8 cellular contexts compared by ENCODE assay signal in the genomic region with DNA sequence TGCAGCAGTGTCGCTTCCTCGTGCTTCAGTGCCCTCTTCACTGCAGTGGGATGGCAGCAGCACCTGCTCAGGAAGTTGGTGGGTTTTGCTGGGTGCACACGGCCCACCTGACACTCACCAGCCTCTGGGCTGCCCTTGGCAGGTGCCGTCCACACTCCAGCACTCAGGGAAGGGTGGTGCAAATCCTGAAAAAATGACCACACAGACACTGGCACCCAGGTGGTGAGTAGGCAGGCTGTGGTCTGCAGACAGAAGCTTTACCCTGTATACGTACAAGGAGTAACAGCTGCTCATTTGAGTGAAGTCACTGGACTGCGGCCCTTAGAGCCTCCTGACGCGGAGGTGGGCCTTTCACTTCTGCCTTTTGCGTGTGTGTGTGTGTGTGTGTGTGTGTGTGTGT.
A peak's percentile ranks its signal among the peaks of the same experiment; 100 is the strongest.
DNase-seq lines count a peak whose midpoint lies in the region; ATAC-seq and TF ChIP-seq lines count a peak whose summit lies in the region.
"Not testable (repeated sequence)": the region's sequence is repeated elsewhere in the genome, so short reads cannot be mapped to it uniquely, and the experiment has no call there.

No MANE protein-coding gene starts in this region.

- not testable (repeated sequence) for H3K36me3 ChIP-seq in SU-DHL-6 (ENCODE audit: low read length)

- H3K4me1 Mint-ChIP-seq in CD14-positive monocyte (peaks cover 42% of the 10 kb centered on the region), naive B cell (peaks cover 52 to 82% (median 68%) of the 10 kb centered on the region in 3 donors)

- H3K4me3 Mint-ChIP-seq in CD14-positive monocyte = not testable (repeated sequence)
- H3K4me3 Mint-ChIP-seq in naive B cell = peak overlapping the region; percentile 67 to 88 (median 80)

- not testable (repeated sequence) for H3K79me2 ChIP-seq in SU-DHL-6 (ENCODE audit: insufficient read depth, low read length)

- not testable (repeated sequence) for H3K9me3 ChIP-seq in SU-DHL-6 (ENCODE audit: insufficient read depth, low read length)

- not testable (repeated sequence) for H3K9me2 ChIP-seq in SU-DHL-6 (replicated peaks; ENCODE audit: insufficient read depth, low read length)

- H2AFZ ChIP-seq in SU-DHL-6 (ENCODE audit: low read depth, low read length, severe bottlenecking) = not testable (repeated sequence)

- not testable (repeated sequence) for H3K27me3 Mint-ChIP-seq in CD14-positive monocyte (ENCODE audit: low read depth in 3 of 3); naive B cell

- not testable (repeated sequence) for H3K4me3 ChIP-seq in SU-DHL-6 (ENCODE audit: insufficient read depth, low read length, poor library complexity, severe bottlenecking)

- peak overlapping the region; percentile 41 for H3K4me2 ChIP-seq in SU-DHL-6 (ENCODE audit: low read depth, low read length, poor library complexity, severe bottlenecking)

- DNase-seq in CD14-positive monocyte (ENCODE audit: low spot score) (peak; percentile 64), naive B cell (peak; percentile 96)

- H3K27ac Mint-ChIP-seq in CD14-positive monocyte (peak overlapping the region in 3 of 7 donors; percentile 13 to 50 (median 15)), naive B cell (peak overlapping the region; percentile 99 to 100 (median 100))

- peak overlapping the region; percentile 80 for H3K27ac ChIP-seq in SU-DHL-6 (ENCODE audit: low read depth, low read length)

- H3K36me3 Mint-ChIP-seq in CD14-positive monocyte = peaks cover 16 to 26% of the 10 kb centered on the region in 2 donors
- H3K36me3 Mint-ChIP-seq in naive B cell = not testable (repeated sequence)

- H3K9ac ChIP-seq in SU-DHL-6 (ENCODE audit: low read length) = peak overlapping the region; percentile 37; the same call in 1 of the 2 replicates

- not testable (repeated sequence) for H3K9me3 Mint-ChIP-seq in CD14-positive monocyte, naive B cell

- not testable (repeated sequence) for H4K20me1 ChIP-seq in SU-DHL-6 (ENCODE audit: low read depth, low read length)

- not testable (repeated sequence) for H3K27me3 ChIP-seq in SU-DHL-6 (ENCODE audit: low read length)

- peaks cover 27% of the 10 kb centered on the region for H3F3A ChIP-seq in SU-DHL-6 (ENCODE audit: insufficient read depth)

- ATAC-seq in GM18519 (IDR thresholded peaks at IDR 0.05; ENCODE audit: low FRiP score, unreplicated experiment) = peak; percentile 76
- peak; percentile 71 for ATAC-seq in GM19452 (IDR thresholded peaks at IDR 0.05; ENCODE audit: unreplicated experiment)
- peak; percentile 65 for ATAC-seq in GM21825 (IDR thresholded peaks at IDR 0.05; ENCODE audit: unreplicated experiment)
- ATAC-seq in HG03060 (IDR thresholded peaks at IDR 0.05; ENCODE audit: low read depth, unreplicated experiment) = peak; percentile 53
- peak; percentile 74 for ATAC-seq in HG03520 (IDR thresholded peaks at IDR 0.05; ENCODE audit: unreplicated experiment)
- peak; percentile 72 to 73 for ATAC-seq in naive B cell (ENCODE audit: low read depth in 2 of 2)

- TF ChIP-seq CTCF in CD14-positive monocyte (IDR thresholded peaks at IDR 0.05); SU-DHL-6 (IDR thresholded peaks at IDR 0.05; ENCODE audit: insufficient read depth, low read length, poor library complexity, severe bottlenecking): not testable (repeated sequence)

- intact Hi-C loops in CD14-positive monocyte (cut with micrococcal nuclease) = not testable (repeated sequence)
